In genomic region chr12:48351022-48351708, GRCh38 we compare ENCODE assay signal across 1 cellular context.
TF ChIP-seq lines count a peak whose summit lies in the region.

No MANE protein-coding gene starts in this region.

TF ChIP-seq in HepG2, 621 proteins besides CTCF, POLR2A, EP300 and RAD21 (continued from another document and continues in another):
- TF ChIP-seq PRDM10 (CRISPR knock-in tag; IDR thresholded peaks at IDR 0.05; ENCODE audit: low read depth) (no peak), ZFP41 (CRISPR knock-in tag; IDR thresholded peaks at IDR 0.05; ENCODE audit: borderline replicate concordance) (no peak), RBM22 (optimal IDR thresholded peaks at IDR 0.05; ENCODE audit: low read length) (no peak), PHF8 (CRISPR knock-in tag; IDR thresholded peaks at IDR 0.05) (peak; percentile 76), GRHL1 (CRISPR knock-in tag; conservative IDR thresholded peaks at IDR 0.05) (no peak), ATF5 (CRISPR knock-in tag; IDR thresholded peaks at IDR 0.05; ENCODE audit: low read depth) (no peak), ZNF552 (CRISPR knock-in tag; IDR thresholded peaks at IDR 0.05; ENCODE audit: borderline replicate concordance) (no peak), ZNF816 (CRISPR knock-in tag; IDR thresholded peaks at IDR 0.05; ENCODE audit: borderline replicate concordance) (no peak), ZNF441 (CRISPR knock-in tag; IDR thresholded peaks at IDR 0.05; ENCODE audit: borderline replicate concordance) (no peak), KLF9 (CRISPR knock-in tag; IDR thresholded peaks at IDR 0.05; ENCODE audit: low read depth) (no peak), ZSCAN29 (CRISPR knock-in tag; conservative IDR thresholded peaks at IDR 0.05) (no peak), ZNF724P (CRISPR knock-in tag; IDR thresholded peaks at IDR 0.05; ENCODE audit: borderline replicate concordance) (no peak; the same call in 1 of the 2 replicates), ZNF225 (CRISPR knock-in tag; IDR thresholded peaks at IDR 0.05) (no peak), TRAFD1 (CRISPR knock-in tag; IDR thresholded peaks at IDR 0.05; ENCODE audit: borderline replicate concordance) (no peak), MEIS1 (CRISPR knock-in tag; IDR thresholded peaks at IDR 0.05; ENCODE audit: borderline replicate concordance) (0 out of 2 replicates have a peak, but pooled peaks have one; percentile 37), FLYWCH1 (CRISPR knock-in tag; IDR thresholded peaks at IDR 0.05) (no peak), ZBTB14 (CRISPR knock-in tag; IDR thresholded peaks at IDR 0.05) (0 out of 2 replicates have a peak, but pooled peaks have one; percentile 25), ZKSCAN1 (IDR thresholded peaks at IDR 0.05; ENCODE audit: low read length) (no peak), ZNF451 (CRISPR knock-in tag; IDR thresholded peaks at IDR 0.05) (0 out of 2 replicates have a peak, but pooled peaks have one; percentile 50), NKX3-1 (CRISPR knock-in tag; IDR thresholded peaks at IDR 0.05) (peak; percentile 49; the same call in 1 of the 2 replicates), SMARCE1 (IDR thresholded peaks at IDR 0.05; ENCODE audit: borderline replicate concordance) (no peak), EZH2 (conservative IDR thresholded peaks at IDR 0.05; ENCODE audit: low read depth, low read length) (no peak), AFF4 (CRISPR knock-in tag; IDR thresholded peaks at IDR 0.05) (no peak), ZNF557 (CRISPR knock-in tag; IDR thresholded peaks at IDR 0.05) (peak; percentile 75; the same call in 1 of the 2 replicates), ATAD3A (CRISPR knock-in tag; IDR thresholded peaks at IDR 0.05) (no peak), NR1H2 (CRISPR knock-in tag; IDR thresholded peaks at IDR 0.05; ENCODE audit: borderline replicate concordance, low read depth) (no peak), ELK4 (CRISPR knock-in tag; IDR thresholded peaks at IDR 0.05; ENCODE audit: borderline replicate concordance) (no peak), ERF (CRISPR knock-in tag; IDR thresholded peaks at IDR 0.05) (no peak), ZBTB34 (CRISPR knock-in tag; IDR thresholded peaks at IDR 0.05) (0 out of 2 replicates have a peak, but pooled peaks have one; percentile 1), MIER3 (CRISPR knock-in tag; IDR thresholded peaks at IDR 0.05; ENCODE audit: borderline replicate concordance) (no peak), KLF13 (CRISPR knock-in tag; IDR thresholded peaks at IDR 0.05) (no peak), ZNF512 (CRISPR knock-in tag; IDR thresholded peaks at IDR 0.05) (no peak), NFATC3 (CRISPR knock-in tag; IDR thresholded peaks at IDR 0.05) (no peak), ATF3 (CRISPR knock-in tag; IDR thresholded peaks at IDR 0.05) (no peak), ZNF7 (CRISPR knock-in tag; IDR thresholded peaks at IDR 0.05) (no peak), HMGXB4 (CRISPR knock-in tag; IDR thresholded peaks at IDR 0.05; ENCODE audit: borderline replicate concordance in 1 of 2, low read depth in 1 of 2) (no peak; a peak in 1 of 4 replicates), IKZF1 (IDR thresholded peaks at IDR 0.05) (no peak), NFYB (CRISPR knock-in tag; IDR thresholded peaks at IDR 0.05) (no peak), SUZ12 (IDR thresholded peaks at IDR 0.05; ENCODE audit: low read depth, low read length) (no peak), TSC22D2 (CRISPR knock-in tag; IDR thresholded peaks at IDR 0.05; ENCODE audit: borderline replicate concordance) (no peak)
